Comparison of ENCODE assay signal across 8 cellular contexts in the genomic region with DNA sequence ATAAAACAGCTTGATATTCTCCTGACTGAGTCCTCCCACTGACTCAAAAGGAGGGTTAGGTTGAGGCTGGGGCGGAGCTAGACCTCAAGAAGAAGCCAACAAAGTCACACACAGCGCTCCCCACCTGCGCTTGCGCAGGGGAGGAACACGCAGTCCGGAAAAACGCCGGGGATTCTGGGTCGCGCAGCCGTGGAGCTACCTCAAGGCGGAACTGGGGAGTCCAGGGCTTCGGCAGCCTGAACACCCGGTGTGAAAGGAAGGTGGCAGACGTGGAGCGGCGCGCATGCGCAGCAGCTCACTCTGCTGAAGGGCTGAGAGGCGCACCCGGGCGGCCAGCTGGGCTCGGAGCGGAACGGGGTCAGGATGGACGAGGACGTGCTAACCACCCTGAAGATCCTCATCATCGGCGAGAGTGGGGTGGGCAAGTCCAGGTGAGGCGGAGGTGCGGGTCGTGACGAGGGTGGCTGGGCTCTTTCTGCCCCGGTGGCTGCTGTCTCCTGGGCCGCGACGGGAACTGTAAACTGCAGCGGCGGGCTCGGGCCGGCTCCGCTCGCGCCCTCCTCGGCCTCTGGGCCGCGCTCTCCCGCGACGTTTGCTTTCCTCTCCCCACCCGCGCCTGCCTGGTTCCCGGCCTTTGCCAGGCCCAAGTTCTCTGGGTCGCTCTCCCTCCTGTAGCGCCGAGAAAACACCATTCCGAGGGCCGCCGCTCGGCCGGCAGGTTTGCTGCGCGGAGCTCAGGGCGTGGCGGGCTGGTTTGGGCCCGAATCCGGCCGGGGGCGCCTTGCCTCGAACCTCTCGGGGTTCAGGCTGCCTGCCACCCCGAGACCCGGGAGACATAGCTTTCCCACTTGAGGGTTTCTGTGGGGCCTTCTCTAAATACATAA. TPM values are rescaled to one million over a fixed set of nuclear protein-coding genes. Genes with fewer than 3 reads are reported as not detected.
DNase-seq lines count a peak whose midpoint lies in the region; ATAC-seq and TF ChIP-seq lines count a peak whose summit lies in the region.

A gene (plus strand): TSS at position 298 of the 884 bp plus-strand sequence. CDS start 66 bp downstream, at position 364.

- DNase-seq in DMS53 (lab: John Stamatoyannopoulos, UW) (peak; percentile 99), KG1 (lab: John Stamatoyannopoulos, UW) (peak; percentile 97), erythroblast (lab: John Stamatoyannopoulos, UW) (peak; percentile 98)
- DNase-seq in activated T-cell treated with anti-CD3 and anti-CD28 coated beads, Interleukin-2, amount 50 U/mL, for 24 hours: peak; percentile 97
- peak; percentile 97 for DNase-seq in stimulated activated CD8-positive, alpha-beta memory T cell treated with anti-CD3 and anti-CD28 coated beads, Interleukin-4, amount 100 ng/mL, for 48 hours

- H3K4me1 Mint-ChIP-seq in activated T-cell treated with anti-CD3 and anti-CD28 coated beads, Interleukin-2, amount 50 U/mL, for 24 hours (ENCODE audit: low read depth): peaks cover 53% of the 10 kb centered on the region

- ATAC-seq in GM21723 (IDR thresholded peaks at IDR 0.05; ENCODE audit: unreplicated experiment): peak; percentile 96

- H3K4me3 ChIP-seq in mucosa of rectum (ENCODE audit: low read length in 2 of 2): peak within 1 kb of the TSS; percentile 94 to 99

- no peaks in the 10 kb centered on the region for H3K9me3 Mint-ChIP-seq in activated T-cell treated with anti-CD3 and anti-CD28 coated beads, Interleukin-2, amount 50 U/mL, for 24 hours

- no peaks in the 10 kb centered on the region for H3K9me3 ChIP-seq in mucosa of rectum (ENCODE audit: control insufficient read depth in 2 of 2, low read length in 2 of 2)

- peak; percentile 98 for TF ChIP-seq POLR2A in erythroblast (IDR thresholded peaks at IDR 0.05; ENCODE audit: low read length)

- peaks cover 11 to 19% of the 10 kb centered on the region in 2 donors for H3K4me1 ChIP-seq in mucosa of rectum (ENCODE audit: control insufficient read depth in 2 of 2, insufficient read depth in 2 of 2, low read length in 2 of 2)

- no peaks in the 10 kb centered on the region for H3K27me3 Mint-ChIP-seq in activated T-cell treated with anti-CD3 and anti-CD28 coated beads, Interleukin-2, amount 50 U/mL, for 24 hours

- peak within 1 kb of the TSS; percentile 98 for H3K27ac Mint-ChIP-seq in activated T-cell treated with anti-CD3 and anti-CD28 coated beads, Interleukin-2, amount 50 U/mL, for 24 hours

- H3K4me3 Mint-ChIP-seq in activated T-cell treated with anti-CD3 and anti-CD28 coated beads, Interleukin-2, amount 50 U/mL, for 24 hours: peak within 1 kb of the TSS; percentile 98

- H3K27me3 ChIP-seq in mucosa of rectum (ENCODE audit: control insufficient read depth in 2 of 2, insufficient read depth in 2 of 2, low read length in 2 of 2): no peaks in the 10 kb centered on the region

- peaks cover 36% of the 10 kb centered on the region for H3K36me3 Mint-ChIP-seq in activated T-cell treated with anti-CD3 and anti-CD28 coated beads, Interleukin-2, amount 50 U/mL, for 24 hours (ENCODE audit: low read depth)

- H3K9ac ChIP-seq in mucosa of rectum (ENCODE audit: low read depth in 1 of 2, low read length in 2 of 2): peak within 1 kb of the TSS; percentile 89 to 93

- H3K27ac ChIP-seq in mucosa of rectum (ENCODE audit: low read depth in 2 of 2, low read length in 2 of 2): peak within 1 kb of the TSS; percentile 92

- H3K36me3 ChIP-seq in mucosa of rectum (ENCODE audit: control insufficient read depth in 2 of 2, insufficient read depth in 2 of 2, low read length in 2 of 2): no peaks in the 10 kb centered on the region

TF ChIP-seq in PFSK-1, 5 proteins besides CTCF, POLR2A, EP300 and RAD21:
- TF ChIP-seq, protein P1, sequence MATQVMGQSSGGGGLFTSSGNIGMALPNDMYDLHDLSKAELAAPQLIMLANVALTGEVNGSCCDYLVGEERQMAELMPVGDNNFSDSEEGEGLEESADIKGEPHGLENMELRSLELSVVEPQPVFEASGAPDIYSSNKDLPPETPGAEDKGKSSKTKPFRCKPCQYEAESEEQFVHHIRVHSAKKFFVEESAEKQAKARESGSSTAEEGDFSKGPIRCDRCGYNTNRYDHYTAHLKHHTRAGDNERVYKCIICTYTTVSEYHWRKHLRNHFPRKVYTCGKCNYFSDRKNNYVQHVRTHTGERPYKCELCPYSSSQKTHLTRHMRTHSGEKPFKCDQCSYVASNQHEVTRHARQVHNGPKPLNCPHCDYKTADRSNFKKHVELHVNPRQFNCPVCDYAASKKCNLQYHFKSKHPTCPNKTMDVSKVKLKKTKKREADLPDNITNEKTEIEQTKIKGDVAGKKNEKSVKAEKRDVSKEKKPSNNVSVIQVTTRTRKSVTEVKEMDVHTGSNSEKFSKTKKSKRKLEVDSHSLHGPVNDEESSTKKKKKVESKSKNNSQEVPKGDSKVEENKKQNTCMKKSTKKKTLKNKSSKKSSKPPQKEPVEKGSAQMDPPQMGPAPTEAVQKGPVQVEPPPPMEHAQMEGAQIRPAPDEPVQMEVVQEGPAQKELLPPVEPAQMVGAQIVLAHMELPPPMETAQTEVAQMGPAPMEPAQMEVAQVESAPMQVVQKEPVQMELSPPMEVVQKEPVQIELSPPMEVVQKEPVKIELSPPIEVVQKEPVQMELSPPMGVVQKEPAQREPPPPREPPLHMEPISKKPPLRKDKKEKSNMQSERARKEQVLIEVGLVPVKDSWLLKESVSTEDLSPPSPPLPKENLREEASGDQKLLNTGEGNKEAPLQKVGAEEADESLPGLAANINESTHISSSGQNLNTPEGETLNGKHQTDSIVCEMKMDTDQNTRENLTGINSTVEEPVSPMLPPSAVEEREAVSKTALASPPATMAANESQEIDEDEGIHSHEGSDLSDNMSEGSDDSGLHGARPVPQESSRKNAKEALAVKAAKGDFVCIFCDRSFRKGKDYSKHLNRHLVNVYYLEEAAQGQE (IDR thresholded peaks at IDR 0.05; ENCODE audit: insufficient read depth in 1 of 2, low read depth in 2 of 2, low read length in 2 of 2): peak in 1 of 2 experiments; percentile 62; a peak in 1 of 4 replicates
- TF ChIP-seq SIN3A (IDR thresholded peaks at IDR 0.05; ENCODE audit: borderline replicate concordance, insufficient read depth, low read length): peak; percentile 23; the same call in 1 of the 2 replicates
- TF ChIP-seq FOXP2 (optimal IDR thresholded peaks at IDR 0.05; ENCODE audit: borderline replicate concordance, extremely low read depth, extremely low read length, insufficient read depth): peak; percentile 82
- TF ChIP-seq TAF1 (IDR thresholded peaks at IDR 0.05; ENCODE audit: borderline replicate concordance, insufficient read depth, low read length): peak; percentile 89; the same call in 1 of the 2 replicates
- TF ChIP-seq POLR2AphosphoS5 (IDR thresholded peaks at IDR 0.05; ENCODE audit: low read depth, low read length): peak; percentile 80

RNA-seq across cellular contexts. Expression of the gene that starts here (rescaled TPM):
- polyA plus RNA-seq in PFSK-1 (2012; ENCODE audit: insufficient read length, low read depth): 78.2 TPM

Comparison
In these comparisons a context has a peak if more than half of its experiments do, and no peak if none do; other contexts are left out.
1. Peak in every context shown above with its lines: DNase-seq, ATAC-seq, H3K4me3 ChIP-seq and H3K27ac ChIP-seq.